Comparison of ENCODE assay signal across 8 cellular contexts in the genomic region with DNA sequence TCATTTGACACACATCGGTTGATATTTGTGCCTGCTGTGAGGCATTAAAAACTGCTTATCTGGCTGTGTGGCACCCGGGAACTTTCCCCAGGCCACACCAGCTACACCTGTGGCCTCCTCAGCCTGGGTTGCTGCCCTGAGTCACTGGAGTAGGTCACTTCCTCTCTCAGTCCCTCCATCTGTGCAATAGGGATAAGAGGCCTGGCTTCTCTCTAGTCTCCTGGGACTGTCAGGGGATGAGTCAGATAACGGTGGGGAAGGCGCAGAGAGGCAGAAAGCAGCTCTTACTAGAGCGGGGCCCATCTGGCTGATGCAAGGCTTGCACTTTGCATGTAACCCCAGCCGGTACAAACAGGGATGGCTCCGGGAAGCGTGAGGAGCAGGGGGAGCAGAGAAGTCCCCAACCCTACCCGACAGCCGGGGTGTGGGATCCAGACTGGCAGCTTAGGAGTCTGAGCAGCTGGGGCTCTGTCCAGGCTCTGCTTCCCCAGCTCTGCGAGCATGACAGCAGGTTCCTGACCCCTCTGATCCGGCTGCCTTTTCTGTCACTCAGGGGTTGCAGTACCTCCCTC. TPM values are rescaled to one million over a fixed set of nuclear protein-coding genes. Genes with fewer than 3 reads are reported as not detected.
DNase-seq lines count a peak whose midpoint lies in the region; ATAC-seq and TF ChIP-seq lines count a peak whose summit lies in the region.

No MANE protein-coding gene starts in this region.

- H3K9me3 ChIP-seq in fibroblast of lung (ENCODE audit: control insufficient read depth, insufficient read depth, low read depth, low read length) (no peaks in the 10 kb centered on the region), neutrophil (no peaks in the 10 kb centered on the region)

- no peak overlapping the region for H2AFZ ChIP-seq in fibroblast of lung (ENCODE audit: low read length)

- H3K36me3 ChIP-seq in fibroblast of lung (ENCODE audit: control insufficient read depth, insufficient read depth, low read length) (no peaks in the 10 kb centered on the region), neutrophil (no peaks in the 10 kb centered on the region)

- peak overlapping the region; percentile 60 for H3K9ac ChIP-seq in fibroblast of lung (ENCODE audit: insufficient read depth, low read length)

- H3K79me2 ChIP-seq in fibroblast of lung (ENCODE audit: control insufficient read depth, insufficient read depth, low read length), result no peaks in the 10 kb centered on the region

- peak overlapping the region; percentile 85 for H3K4me2 ChIP-seq in fibroblast of lung (ENCODE audit: extremely low read depth, insufficient read depth, low read length)

- H3K4me3 ChIP-seq in fibroblast of lung (replicated peaks in 1 of 4; ENCODE audit: control extremely low read depth in 1 of 4, insufficient read depth in 1 of 4, low read depth in 3 of 4, low read length in 4 of 4), result no peak overlapping the region
- peak overlapping the region; percentile 70 to 74 for H3K4me3 ChIP-seq in neutrophil (ENCODE audit: low read depth in 1 of 2, low read length in 1 of 2)

- DNase-seq in EH (ENCODE audit: low read depth) (peak; percentile 99), HT-29 (ENCODE audit: low spot score) (peak; percentile 57), OCI-M2 (lab: John Stamatoyannopoulos, UW; ENCODE audit: unreplicated experiment) (peak; percentile 62), fibroblast of lung (ENCODE audit: low read depth in 2 of 2) (peak; percentile 97 to 99), superior temporal gyrus (ENCODE audit: extremely low spot score) (no peak)
- DNase-seq in activated T-cell treated with anti-CD3 and anti-CD28 coated beads, Interleukin-2, amount 50 U/mL, for 48 hours, result peak; percentile 82 to 85

- H3K4me1 ChIP-seq in fibroblast of lung (ENCODE audit: control insufficient read depth, extremely low read depth, insufficient read depth, low read length) (peaks cover 47% of the 10 kb centered on the region), neutrophil (ENCODE audit: control insufficient read depth in 1 of 2, insufficient read depth in 1 of 2, low read depth in 1 of 2, low read length in 1 of 2) (peaks cover 96 to 100% of the 10 kb centered on the region in 2 experiments)

- H3K27ac ChIP-seq in fibroblast of lung (ENCODE audit: insufficient read depth, low read length), result peak overlapping the region; percentile 92
- peak overlapping the region; percentile 99 for H3K27ac ChIP-seq in neutrophil

- H3K27me3 ChIP-seq in fibroblast of lung (ENCODE audit: control insufficient read depth, insufficient read depth, low read length) (no peaks in the 10 kb centered on the region), neutrophil (no peaks in the 10 kb centered on the region)

- TF ChIP-seq CTCF in fibroblast of lung (conservative IDR thresholded peaks at IDR 0.05 in 1 of 2, IDR thresholded peaks at IDR 0.05 in 1 of 2; ENCODE audit: low read depth in 1 of 2, low read length in 2 of 2), result no peak
- TF ChIP-seq CTCF in neutrophil (IDR thresholded peaks at IDR 0.05), result no peak

- no peaks in the 10 kb centered on the region for H4K20me1 ChIP-seq in fibroblast of lung (ENCODE audit: control insufficient read depth, extremely low read depth, insufficient read depth, low read length)

- peak; percentile 46 for ATAC-seq in GM21526 (IDR thresholded peaks at IDR 0.05; ENCODE audit: low FRiP score, unreplicated experiment)

RNA-seq across cellular contexts. Expression of a gene that starts 34.0 kb away (rescaled TPM):
- 54.4 and 58.1 TPM in 2 replicates for total RNA-seq in HT-29 (2014; rRNA removed; shearing (Covaris generic))
- 20.5 and 26.3 TPM in 2 replicates for total RNA-seq in fibroblast of lung
- 16.0 and 17.2 TPM in 2 replicates for polyA plus RNA-seq in fibroblast of lung
- polyA plus RNA-seq in fibroblast of lung (2012), result 28.0 and 28.7 TPM in 2 replicates
- polyA minus RNA-seq in fibroblast of lung (ENCODE audit: low replicate concordance), result 36.0 and 54.5 TPM in 2 replicates

RNA-seq across cellular contexts. Expression of a gene that starts 47.0 kb away (rescaled TPM):
- total RNA-seq in HT-29 (2014; rRNA removed; shearing (Covaris generic)), result 88.4 and 107 TPM in 2 replicates
- total RNA-seq in fibroblast of lung, result 662 and 712 TPM in 2 replicates
- 26.3 and 51.3 TPM in 2 replicates for polyA plus RNA-seq in fibroblast of lung
- 41.9 and 71.5 TPM in 2 replicates for polyA plus RNA-seq in fibroblast of lung (2012)
- 16.6 and 31.2 TPM in 2 replicates for polyA minus RNA-seq in fibroblast of lung (ENCODE audit: low replicate concordance)

Comparison
In these comparisons a context has a peak if more than half of its experiments do, and no peak if none do; other contexts are left out.
1. H3K4me3 ChIP-seq: peak in neutrophil (2 of 2); none in fibroblast of lung (0 of 4).